In the genomic region with DNA sequence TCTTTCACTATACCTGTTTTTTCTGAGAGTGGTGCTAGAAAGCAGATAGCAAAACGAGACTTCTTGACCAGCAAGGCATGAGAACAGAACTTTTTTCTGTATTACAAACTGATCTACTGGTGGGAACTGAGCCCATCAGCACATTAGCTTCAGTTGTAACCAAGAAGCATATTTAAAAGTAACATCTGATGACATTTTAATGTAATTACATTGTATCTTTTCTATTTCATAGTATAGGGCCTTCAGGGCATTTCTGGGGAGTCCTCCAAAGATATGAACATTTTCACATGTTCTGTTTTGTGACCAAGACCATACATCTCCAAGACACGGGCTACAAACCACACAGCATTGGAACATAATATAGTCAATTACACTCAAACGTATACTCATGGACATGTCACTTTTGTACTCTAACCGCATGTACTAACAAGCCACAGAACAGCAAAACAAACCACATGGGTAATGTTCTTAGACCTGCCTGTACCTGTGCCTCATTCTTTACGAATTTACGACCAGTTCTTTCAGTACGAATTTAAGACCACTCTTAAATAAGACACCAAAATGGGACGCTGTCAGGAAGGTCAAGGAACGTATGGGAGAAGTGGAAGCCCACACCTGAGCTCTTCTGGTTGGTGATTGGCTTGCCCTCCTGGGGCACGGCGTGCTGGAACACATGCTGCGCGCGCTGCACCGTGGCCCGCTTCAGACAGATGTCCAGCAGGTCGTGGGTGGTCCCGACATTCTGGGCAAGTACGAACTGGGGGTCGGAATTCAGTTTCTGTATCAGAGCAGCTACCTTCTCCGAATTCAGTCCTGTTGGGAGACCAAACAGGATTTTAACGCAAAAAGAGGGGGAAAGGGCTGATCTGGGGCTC, we compare ENCODE assay signal across 8 cellular contexts. TPM values are rescaled to one million over a fixed set of nuclear protein-coding genes. Genes with fewer than 3 reads are reported as not detected.
DNase-seq lines count a peak whose midpoint lies in the region; ATAC-seq and TF ChIP-seq lines count a peak whose summit lies in the region.

No MANE protein-coding gene starts in this region.

- TF ChIP-seq CTCF in BE2C (IDR thresholded peaks at IDR 0.05; ENCODE audit: low read depth, low read length) = no peak
- TF ChIP-seq CTCF in cardiac fibroblast (IDR thresholded peaks at IDR 0.05; ENCODE audit: low read depth, low read length) = no peak

- ATAC-seq in GM19043 (IDR thresholded peaks at IDR 0.05; ENCODE audit: low read depth, unreplicated experiment) (peak; percentile 42), GM18858 (IDR thresholded peaks at IDR 0.05; ENCODE audit: unreplicated experiment) (no peak)

- no peaks in the 10 kb centered on the region for H3K27me3 ChIP-seq in BE2C

- H3K4me3 ChIP-seq in BE2C (ENCODE audit: low read depth, low read length) (peak overlapping the region; percentile 81), cardiac fibroblast (replicated peaks in 1 of 2; ENCODE audit: low read depth in 2 of 2, low read length in 2 of 2) (peak overlapping the region; percentile 73 to 94)

- peaks cover 3% of the 10 kb centered on the region for H3K36me3 Mint-ChIP-seq in IgD-negative memory B cell

- no peaks in the 10 kb centered on the region for H3K9me3 ChIP-seq in BE2C

- H3K27me3 Mint-ChIP-seq in IgD-negative memory B cell = no peaks in the 10 kb centered on the region

- DNase-seq in BE2C (peak; percentile 39), T1000 (lab: John Stamatoyannopoulos, UW) (peak; percentile 56), cardiac fibroblast (ENCODE audit: low read depth in 2 of 2) (peak; percentile 39 to 42), left kidney (ENCODE audit: low read depth, low spot score) (peak; percentile 86)
- peak; percentile 13 to 35 for DNase-seq in stimulated activated CD4-positive, alpha-beta T cell treated with anti-CD3 and anti-CD28 coated beads, Interleukin-4, amount 100 ng/mL, for 4 hours

- no peaks in the 10 kb centered on the region for H3K4me1 ChIP-seq in BE2C

- peaks cover 12 to 19% (median 14%) of the 10 kb centered on the region in 3 donors for H3K4me1 Mint-ChIP-seq in IgD-negative memory B cell

- H3K36me3 ChIP-seq in BE2C = peaks cover 2% of the 10 kb centered on the region; the same call in 1 of the 2 replicates

- H3K9me3 Mint-ChIP-seq in IgD-negative memory B cell = no peaks in the 10 kb centered on the region

- H3K4me3 Mint-ChIP-seq in IgD-negative memory B cell = peak overlapping the region; percentile 89 to 99 (median 96)

- H3K27ac Mint-ChIP-seq in IgD-negative memory B cell = peak overlapping the region in 1 of 3 donors; percentile 77

RNA-seq across cellular contexts. Expression of gene BLMH, which starts 0.8 kb away (rescaled TPM):
- 7.9 TPM for polyA plus RNA-seq in BE2C (2012; ENCODE audit: insufficient read depth, insufficient read length, low read depth)
- polyA plus RNA-seq in IgD-negative memory B cell = 7.0 TPM

RNA-seq across cellular contexts. Expression of gene TMIGD1, which starts 42.9 kb away (rescaled TPM):
- not detected for polyA plus RNA-seq in BE2C (2012; ENCODE audit: insufficient read depth, insufficient read length, low read depth)
- not detected for polyA plus RNA-seq in IgD-negative memory B cell

RNA-seq across cellular contexts. Expression of gene SLC6A4, which starts 55.4 kb away (rescaled TPM):
- polyA plus RNA-seq in BE2C (2012; ENCODE audit: insufficient read depth, insufficient read length, low read depth) = 0.28 TPM
- 0.13 TPM for polyA plus RNA-seq in IgD-negative memory B cell

Comparison
In these comparisons a context has a peak if more than half of its experiments do, and no peak if none do; other contexts are left out.
1. DNase-seq: peak in every context shown above with its lines; median percentile 86 in left kidney; 56 in T1000; 40 in cardiac fibroblast; 39 in BE2C; 24 in stimulated activated CD4-positive, alpha-beta T cell treated with anti-CD3 and anti-CD28 coated beads, Interleukin-4, amount 100 ng/mL, for 4 hours.